ENCODE assay signal across 14 cellular contexts in the genomic region with DNA sequence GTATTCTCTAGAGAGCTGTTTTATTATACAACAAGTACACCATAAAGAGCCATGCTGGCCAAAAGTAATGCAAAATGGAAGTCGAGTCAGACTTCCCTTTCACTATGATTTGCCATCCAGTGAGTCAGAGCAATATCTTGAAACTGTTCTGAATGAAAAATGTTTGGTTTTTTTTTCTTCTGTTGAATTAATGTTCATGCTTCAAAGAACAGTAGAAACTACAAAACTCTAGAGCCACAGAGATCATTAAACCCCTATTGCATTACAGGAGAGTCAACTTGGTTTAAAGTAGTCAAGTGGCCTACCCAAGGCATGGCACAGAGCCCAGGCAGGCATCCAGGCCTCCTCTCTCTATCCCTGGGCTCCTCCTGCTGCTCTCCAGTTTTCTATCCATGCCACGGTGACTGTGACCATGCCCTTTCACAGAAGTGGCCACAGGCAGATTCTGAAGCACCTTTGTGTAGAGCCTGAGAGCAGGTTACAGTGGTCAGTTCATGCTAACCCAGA.
DNase-seq lines count a peak whose midpoint lies in the region; ATAC-seq and TF ChIP-seq lines count a peak whose summit lies in the region.
"Had no signal": no experiment of that assay in that cellular context is flagged by ENCODE, and none has a peak within 500 bp of the region (broad histone marks: within the 10 kb centered on the region; RNA-seq: fewer than 3 reads in every experiment).

No MANE protein-coding gene starts in this region.

- no peak overlapping the region for H3K4me3 ChIP-seq in epithelial cell of proximal tubule (ENCODE audit: low read depth, low read length)
- no peak overlapping the region for H3K4me3 ChIP-seq in psoas muscle
- H3K4me3 ChIP-seq: BLaER1, K562 had no signal

- H3K36me3 ChIP-seq in psoas muscle (ENCODE audit: insufficient read depth in 1 of 2, low read depth in 1 of 2): no peaks in the 10 kb centered on the region
- H3K36me3 ChIP-seq: BLaER1 had no signal

- DNase-seq in GM10266 (ENCODE audit: extremely low spot score) (peak; percentile 9), epithelial cell of proximal tubule (ENCODE audit: low read depth) (peak; percentile 43), SW 1271 (lab: John Stamatoyannopoulos, UW) (no peak), psoas muscle (no peak), T-helper 9 cell (no peak)
- no peak for DNase-seq in activated CD8-positive, alpha-beta memory T cell treated with anti-CD3 and anti-CD28 coated beads, Interleukin-2, amount 50 U/mL, for 4 hours
- DNase-seq: activated CD4-positive, alpha-beta T cell treated with anti-CD3 and anti-CD28 coated beads for 4 hours; activated naive CD4-positive, alpha-beta T cell treated with anti-CD3 and anti-CD28 coated beads, Interleukin-2, amount 10 ng/mL, durations not matched to agents 7 days and 5 days; hippocampal formation; SIG-M5 had no signal

- WGBS in psoas muscle, 3 donors: 54 to 67% (median 67%) methylated on average over 2 of the region's 2 CpGs

- no peak overlapping the region for H3K27ac ChIP-seq in psoas muscle
- H3K27ac ChIP-seq: BLaER1 had no signal

- H3K27me3 ChIP-seq in psoas muscle (ENCODE audit: insufficient read depth in 3 of 3, low read length in 2 of 3): no peaks in the 10 kb centered on the region
- H3K27me3 ChIP-seq: BLaER1 had no signal

- ATAC-seq in GM19043 (IDR thresholded peaks at IDR 0.05; ENCODE audit: low read depth, unreplicated experiment): peak; percentile 46
- peak; percentile 44 for ATAC-seq in HG03175 (IDR thresholded peaks at IDR 0.05; ENCODE audit: unreplicated experiment)
- no peak for ATAC-seq in psoas muscle
- ATAC-seq: K562 had no signal

- no peak for TF ChIP-seq CTCF in GM10266 (IDR thresholded peaks at IDR 0.05; ENCODE audit: control insufficient read depth, insufficient read depth, low read depth, missing control alignments)
- TF ChIP-seq CTCF in epithelial cell of proximal tubule (conservative IDR thresholded peaks at IDR 0.05; ENCODE audit: low read depth, low read length): no peak
- TF ChIP-seq CTCF in psoas muscle (IDR thresholded peaks at IDR 0.05): no peak

- intact Hi-C loops in psoas muscle (cut with DNase I): no loop called here

- no peaks in the 10 kb centered on the region for H3K4me1 ChIP-seq in psoas muscle

- H3K9me3 ChIP-seq in psoas muscle: no peaks in the 10 kb centered on the region
- H3K9me3 ChIP-seq: BLaER1 had no signal

Comparison
In these comparisons a context has a peak if more than half of its experiments do, and no peak if none do; other contexts are left out.
1. DNase-seq: peak in GM10266 (single experiment) and epithelial cell of proximal tubule (single experiment); none in activated CD8-positive, alpha-beta memory T cell treated with anti-CD3 and anti-CD28 coated beads, Interleukin-2, amount 50 U/mL, for 4 hours (single experiment), SW 1271 (0 of 2), psoas muscle (0 of 2) and T-helper 9 cell (single experiment).
2. ATAC-seq: peak in GM19043 (single experiment) and HG03175 (single experiment); none in psoas muscle (0 of 4).